Comparison of ENCODE assay signal across 8 cellular contexts in the genomic region with DNA sequence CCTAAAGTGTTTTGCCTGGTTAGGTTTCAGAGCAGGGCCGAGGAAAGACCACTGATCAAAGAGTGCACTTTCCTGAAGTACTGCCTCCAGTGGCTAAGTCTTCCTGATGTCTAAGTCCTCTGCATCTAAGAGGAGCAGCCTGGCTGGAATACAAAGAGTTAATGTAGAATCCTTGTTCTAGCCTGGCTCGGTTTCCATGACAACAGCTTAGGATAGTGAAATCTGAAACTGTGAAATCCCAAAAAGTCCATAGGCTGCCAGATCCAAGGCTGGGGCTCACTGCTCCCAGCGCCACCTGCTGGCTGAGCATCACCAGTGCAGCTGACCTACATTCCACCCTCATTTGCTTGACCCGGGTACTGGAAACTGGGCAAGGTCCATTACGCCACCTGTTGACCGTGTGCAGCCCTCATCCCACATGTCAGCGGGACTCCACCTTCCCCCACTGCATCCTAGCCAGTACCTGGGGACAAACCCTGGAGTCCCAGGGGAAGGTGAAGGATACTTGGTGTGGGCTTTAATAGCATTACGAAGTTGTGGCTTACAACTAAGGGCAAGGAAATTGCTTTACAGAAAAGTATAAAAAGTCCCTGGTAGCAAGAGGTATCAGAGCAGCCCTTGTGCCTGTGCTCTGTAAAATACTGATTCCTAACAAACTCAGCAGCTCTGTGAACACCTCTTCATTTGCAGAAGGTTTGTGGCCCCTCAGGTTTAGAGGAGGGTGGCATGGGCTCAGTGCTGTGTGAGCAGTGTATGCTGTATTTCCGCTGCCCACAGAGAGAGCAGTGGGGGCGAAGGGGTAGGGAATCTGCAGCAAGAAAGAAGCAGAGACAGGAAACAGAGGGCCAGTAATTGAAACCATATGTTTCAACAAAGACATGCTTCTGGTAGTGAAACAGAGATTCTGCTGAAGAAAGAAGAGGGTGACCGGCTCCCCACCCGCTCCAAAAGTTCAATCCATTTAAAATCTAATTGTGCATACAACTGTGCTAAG. TPM values are rescaled to one million over a fixed set of nuclear protein-coding genes. Genes with fewer than 3 reads are reported as not detected.
DNase-seq lines count a peak whose midpoint lies in the region; ATAC-seq and TF ChIP-seq lines count a peak whose summit lies in the region.

No MANE protein-coding gene starts in this region.

- H3K27ac Mint-ChIP-seq in activated T-helper 1 cell treated with anti-CD3 and anti-CD28 coated beads, Interleukin-12 subunit alpha, Interleukin-12 subunit beta, Interleukin-2, Interleukin-4 antibody, amounts not matched to agents 30 ng/mL and 10 ng/mL and 1 ng/mL, durations not matched to agents 14 hours and 24 hours and 36 hours = peak overlapping the region; percentile 29
- H3K27ac Mint-ChIP-seq in naive B cell = peak overlapping the region in 4 of 6 donors; percentile 36 to 93 (median 56)

- ATAC-seq in GM21619 (IDR thresholded peaks at IDR 0.05; ENCODE audit: unreplicated experiment) (peak; percentile 72), naive B cell (ENCODE audit: low read depth in 2 of 2) (peak; percentile 60 to 70)

- intact Hi-C loops in activated T-helper 1 cell treated with anti-CD3 and anti-CD28 coated beads, Interleukin-12 subunit alpha, Interleukin-12 subunit beta, Interleukin-2, Interleukin-4 antibody, amounts not matched to agents 30 ng/mL and 10 ng/mL and 1 ng/mL, durations not matched to agents 14 hours and 24 hours and 36 hours (cut with micrococcal nuclease) = loop anchor here (1.0 to 5.0 kb wide), 7 partner anchors 11 to 199 kb away; a partner anchor contains a TSS

- DNase-seq in DMS79 (lab: John Stamatoyannopoulos, UW) (peak; percentile 46), fibroblast of lung (ENCODE audit: low read depth in 2 of 2) (peak; percentile 93 to 99), naive B cell (peak; percentile 39), suprapubic skin (ENCODE audit: low spot score in 2 of 2) (peak; percentile 90 to 92)
- no peak for DNase-seq in activated T-helper 1 cell treated with anti-CD3 and anti-CD28 coated beads, Interleukin-12 subunit alpha, Interleukin-12 subunit beta, Interleukin-2, Interleukin-4 antibody, amounts not matched to agents 30 ng/mL and 10 ng/mL and 1 ng/mL, durations not matched to agents 14 hours and 24 hours and 36 hours (ENCODE audit: low spot score)

- no peaks in the 10 kb centered on the region for H4K20me1 ChIP-seq in OCI-LY1 (ENCODE audit: insufficient read depth, low read length)
- no peaks in the 10 kb centered on the region for H4K20me1 ChIP-seq in fibroblast of lung (ENCODE audit: control insufficient read depth, extremely low read depth, insufficient read depth, low read length)

- H3K36me3 ChIP-seq in HUES64 (ENCODE audit: insufficient read depth, low read length) (peaks cover 81% of the 10 kb centered on the region), OCI-LY1 (ENCODE audit: insufficient read depth, low read length) (peaks cover 72% of the 10 kb centered on the region), fibroblast of lung (ENCODE audit: control insufficient read depth, insufficient read depth, low read length) (peaks cover 4% of the 10 kb centered on the region), suprapubic skin (peaks cover 40% of the 10 kb centered on the region)

- H3K36me3 Mint-ChIP-seq in activated T-helper 1 cell treated with anti-CD3 and anti-CD28 coated beads, Interleukin-12 subunit alpha, Interleukin-12 subunit beta, Interleukin-2, Interleukin-4 antibody, amounts not matched to agents 30 ng/mL and 10 ng/mL and 1 ng/mL, durations not matched to agents 14 hours and 24 hours and 36 hours (ENCODE audit: low read depth) = peaks cover 67% of the 10 kb centered on the region
- peaks cover 50 to 60% of the 10 kb centered on the region in 2 donors for H3K36me3 Mint-ChIP-seq in naive B cell

- H3K9me3 Mint-ChIP-seq in activated T-helper 1 cell treated with anti-CD3 and anti-CD28 coated beads, Interleukin-12 subunit alpha, Interleukin-12 subunit beta, Interleukin-2, Interleukin-4 antibody, amounts not matched to agents 30 ng/mL and 10 ng/mL and 1 ng/mL, durations not matched to agents 14 hours and 24 hours and 36 hours = no peaks in the 10 kb centered on the region
- no peaks in the 10 kb centered on the region for H3K9me3 Mint-ChIP-seq in naive B cell

- H3K4me3 Mint-ChIP-seq in activated T-helper 1 cell treated with anti-CD3 and anti-CD28 coated beads, Interleukin-12 subunit alpha, Interleukin-12 subunit beta, Interleukin-2, Interleukin-4 antibody, amounts not matched to agents 30 ng/mL and 10 ng/mL and 1 ng/mL, durations not matched to agents 14 hours and 24 hours and 36 hours = no peak overlapping the region
- peak overlapping the region in 1 of 8 donors; percentile 55 for H3K4me3 Mint-ChIP-seq in naive B cell

- peak; percentile 100 for TF ChIP-seq CTCF in OCI-LY1 (IDR thresholded peaks at IDR 0.05; ENCODE audit: low read length)
- peak; percentile 96 to 99 for TF ChIP-seq CTCF in fibroblast of lung (conservative IDR thresholded peaks at IDR 0.05 in 1 of 2, IDR thresholded peaks at IDR 0.05 in 1 of 2; ENCODE audit: low read depth in 1 of 2, low read length in 2 of 2)
- TF ChIP-seq CTCF in suprapubic skin (IDR thresholded peaks at IDR 0.05) = peak; percentile 97 to 99

- no peak for TF ChIP-seq EP300 in suprapubic skin (IDR thresholded peaks at IDR 0.05)

- peak overlapping the region; percentile 48 for H3K4me2 ChIP-seq in OCI-LY1 (ENCODE audit: low read length)
- peak overlapping the region; percentile 77 for H3K4me2 ChIP-seq in fibroblast of lung (ENCODE audit: extremely low read depth, insufficient read depth, low read length)

- H3K9me2 ChIP-seq in OCI-LY1 (ENCODE audit: low read depth, low read length) = no peaks in the 10 kb centered on the region

- H3K27me3 Mint-ChIP-seq in activated T-helper 1 cell treated with anti-CD3 and anti-CD28 coated beads, Interleukin-12 subunit alpha, Interleukin-12 subunit beta, Interleukin-2, Interleukin-4 antibody, amounts not matched to agents 30 ng/mL and 10 ng/mL and 1 ng/mL, durations not matched to agents 14 hours and 24 hours and 36 hours (ENCODE audit: insufficient read depth) = no peaks in the 10 kb centered on the region
- H3K27me3 Mint-ChIP-seq in naive B cell = no peaks in the 10 kb centered on the region

- H3K27me3 ChIP-seq in HUES64 (ENCODE audit: insufficient read depth, low read length) = no peaks in the 10 kb centered on the region
- H3K27me3 ChIP-seq in OCI-LY1 (ENCODE audit: insufficient read depth, low read length) = no peaks in the 10 kb centered on the region
- no peaks in the 10 kb centered on the region for H3K27me3 ChIP-seq in fibroblast of lung (ENCODE audit: control insufficient read depth, insufficient read depth, low read length)
- no peaks in the 10 kb centered on the region for H3K27me3 ChIP-seq in suprapubic skin

- H3K79me2 ChIP-seq in OCI-LY1 (ENCODE audit: insufficient read depth, low read length) (no peaks in the 10 kb centered on the region), fibroblast of lung (ENCODE audit: control insufficient read depth, insufficient read depth, low read length) (no peaks in the 10 kb centered on the region)

- no peak overlapping the region for H2AFZ ChIP-seq in OCI-LY1 (ENCODE audit: low read length)
- H2AFZ ChIP-seq in fibroblast of lung (ENCODE audit: low read length) = no peak overlapping the region

- H3K9ac ChIP-seq in HUES64 (ENCODE audit: low read depth, low read length) (no peak overlapping the region), OCI-LY1 (ENCODE audit: low read length) (peak overlapping the region; percentile 39; the same call in 1 of the 2 replicates), fibroblast of lung (ENCODE audit: insufficient read depth, low read length) (no peak overlapping the region)

- no peaks in the 10 kb centered on the region; the same call in 1 of the 2 replicates for H3F3A ChIP-seq in OCI-LY1 (ENCODE audit: insufficient read depth, low read length)

- TF ChIP-seq POLR2A in suprapubic skin (IDR thresholded peaks at IDR 0.05) = no peak

- H3K4me3 ChIP-seq in HUES64 (ENCODE audit: low read length) (no peak overlapping the region), OCI-LY1 (ENCODE audit: low read depth, low read length, poor library complexity, severe bottlenecking) (peak overlapping the region; percentile 9), fibroblast of lung (replicated peaks in 1 of 4; ENCODE audit: control extremely low read depth in 1 of 4, insufficient read depth in 1 of 4, low read depth in 3 of 4, low read length in 4 of 4) (peak overlapping the region in 2 of 4 experiments; percentile 5 to 36), suprapubic skin (peak overlapping the region; percentile 14)

- no peaks in the 10 kb centered on the region for H3K9me3 ChIP-seq in HUES64 (ENCODE audit: insufficient read depth, low read depth, low read length)
- no peaks in the 10 kb centered on the region for H3K9me3 ChIP-seq in OCI-LY1 (ENCODE audit: low read length)
- H3K9me3 ChIP-seq in fibroblast of lung (ENCODE audit: control insufficient read depth, insufficient read depth, low read depth, low read length) = no peaks in the 10 kb centered on the region
- no peaks in the 10 kb centered on the region for H3K9me3 ChIP-seq in suprapubic skin

- H3K4me1 ChIP-seq in HUES64 (ENCODE audit: insufficient read depth, low read length) (peaks cover 26% of the 10 kb centered on the region), OCI-LY1 (ENCODE audit: insufficient read depth, low read length, severe bottlenecking) (peaks cover 42% of the 10 kb centered on the region), fibroblast of lung (ENCODE audit: control insufficient read depth, extremely low read depth, insufficient read depth, low read length) (peaks cover 65% of the 10 kb centered on the region), suprapubic skin (peaks cover 80% of the 10 kb centered on the region)

- WGBS in HUES64 = 26% methylated on average over 10 of the region's 12 CpGs
- WGBS in suprapubic skin = 38% methylated on average over 10 of the region's 12 CpGs

- H3K4me1 Mint-ChIP-seq in activated T-helper 1 cell treated with anti-CD3 and anti-CD28 coated beads, Interleukin-12 subunit alpha, Interleukin-12 subunit beta, Interleukin-2, Interleukin-4 antibody, amounts not matched to agents 30 ng/mL and 10 ng/mL and 1 ng/mL, durations not matched to agents 14 hours and 24 hours and 36 hours (ENCODE audit: low read depth) = peaks cover 38% of the 10 kb centered on the region
- H3K4me1 Mint-ChIP-seq in naive B cell = peaks cover 0 to 16% (median 5%) of the 10 kb centered on the region in 3 donors

- H3K27ac ChIP-seq in HUES64 (ENCODE audit: low read depth, low read length) (peak overlapping the region; percentile 34), OCI-LY1 (ENCODE audit: low read depth, low read length, poor library complexity, severe bottlenecking) (peak overlapping the region; percentile 83), fibroblast of lung (ENCODE audit: insufficient read depth, low read length) (peak overlapping the region; percentile 89), suprapubic skin (peak overlapping the region; percentile 69)

RNA-seq across cellular contexts. Expression of a gene that starts 36.0 kb away (rescaled TPM):
- 1.1 TPM for polyA plus RNA-seq in HUES64 (2013, experiment 1 of 2)
- 1.1 TPM for polyA plus RNA-seq in HUES64 (2013, experiment 2 of 2)
- total RNA-seq in activated T-helper 1 cell treated with anti-CD3 and anti-CD28 coated beads, Interleukin-12 subunit alpha, Interleukin-12 subunit beta, Interleukin-2, Interleukin-4 antibody, amounts not matched to agents 30 ng/mL and 10 ng/mL and 1 ng/mL, durations not matched to agents 14 hours and 24 hours and 36 hours = not detected in 2 replicates
- total RNA-seq in fibroblast of lung = 1.3 and 2.6 TPM in 2 replicates
- 0.97 and 1.1 TPM in 2 replicates for polyA plus RNA-seq in fibroblast of lung
- polyA plus RNA-seq in fibroblast of lung (2012) = 0.82 and 1.0 TPM in 2 replicates
- 5.9 and 6.7 TPM in 2 replicates for polyA minus RNA-seq in fibroblast of lung (ENCODE audit: low replicate concordance)
- not detected for polyA plus RNA-seq in naive B cell (ENCODE audit: low read depth in 6 of 6)
- 10 to 100 TPM in 1 of 4 donors, 1 to 10 TPM in 3; 1.6 to 10.5 (median 3.2) TPM for total RNA-seq in suprapubic skin

RNA-seq across cellular contexts. Expression of a gene that starts 40.1 kb away (rescaled TPM):
- polyA plus RNA-seq in HUES64 (2013, experiment 1 of 2) = 16.4 TPM
- polyA plus RNA-seq in HUES64 (2013, experiment 2 of 2) = 20.7 TPM
- total RNA-seq in activated T-helper 1 cell treated with anti-CD3 and anti-CD28 coated beads, Interleukin-12 subunit alpha, Interleukin-12 subunit beta, Interleukin-2, Interleukin-4 antibody, amounts not matched to agents 30 ng/mL and 10 ng/mL and 1 ng/mL, durations not matched to agents 14 hours and 24 hours and 36 hours = not detected in 2 replicates
- total RNA-seq in fibroblast of lung = 1.5 and 3.0 TPM in 2 replicates
- 0.48 and 0.76 TPM in 2 replicates for polyA plus RNA-seq in fibroblast of lung
- 0.41 and 0.48 TPM in 2 replicates for polyA plus RNA-seq in fibroblast of lung (2012)
- 5.7 and 7.8 TPM in 2 replicates for polyA minus RNA-seq in fibroblast of lung (ENCODE audit: low replicate concordance)
- not detected for polyA plus RNA-seq in naive B cell (ENCODE audit: low read depth in 6 of 6)
- 10 to 100 TPM in 3 of 4 donors, 1 to 10 TPM in 1; 2.7 to 30.6 (median 15.0) TPM for total RNA-seq in suprapubic skin

RNA-seq across cellular contexts. Expression of a gene that starts 49.1 kb away (rescaled TPM):
- polyA plus RNA-seq in HUES64 (2013, experiment 1 of 2) = 34.6 TPM
- polyA plus RNA-seq in HUES64 (2013, experiment 2 of 2) = 46.7 TPM
- 0.31 and 0.32 TPM in 2 replicates for total RNA-seq in activated T-helper 1 cell treated with anti-CD3 and anti-CD28 coated beads, Interleukin-12 subunit alpha, Interleukin-12 subunit beta, Interleukin-2, Interleukin-4 antibody, amounts not matched to agents 30 ng/mL and 10 ng/mL and 1 ng/mL, durations not matched to agents 14 hours and 24 hours and 36 hours
- 59.0 and 63.4 TPM in 2 replicates for total RNA-seq in fibroblast of lung
- polyA plus RNA-seq in fibroblast of lung = 106 and 109 TPM in 2 replicates
- polyA plus RNA-seq in fibroblast of lung (2012) = 155 and 185 TPM in 2 replicates
- polyA minus RNA-seq in fibroblast of lung (ENCODE audit: low replicate concordance) = 188 and 308 TPM in 2 replicates
- polyA plus RNA-seq in naive B cell (ENCODE audit: low read depth in 6 of 6) = under 1 TPM in 3 of 6 donors, not detected in 3; 0.35 to 0.86 (median 0.61) TPM
- total RNA-seq in suprapubic skin = 10 to 100 TPM; 30.0 to 73.4 (median 60.4) TPM

Comparison
In these comparisons a context has a peak if more than half of its experiments do, and no peak if none do; other contexts are left out.
1. H3K27ac ChIP-seq: peak in every context shown above with its lines; median percentile 89 in fibroblast of lung; 83 in OCI-LY1; 69 in suprapubic skin; 34 in HUES64.
2. RNA of a gene that starts 49.1 kb away (total RNA-seq): 30.0 to 73.4 TPM in suprapubic skin and 59.0 to 63.4 TPM in fibroblast of lung; 0.31 to 0.32 TPM in activated T-helper 1 cell treated with anti-CD3 and anti-CD28 coated beads, Interleukin-12 subunit alpha, Interleukin-12 subunit beta, Interleukin-2, Interleukin-4 antibody, amounts not matched to agents 30 ng/mL and 10 ng/mL and 1 ng/mL, durations not matched to agents 14 hours and 24 hours and 36 hours; every median in the first group is over 10 times any median in the second.
3. Peak in every context shown above with its lines, with median percentiles within 50 percentile points of each other: CTCF ChIP-seq.